20 cellular contexts compared by ENCODE assay signal in genomic region chr17:43664096-43664495, GRCh38. TPM values are rescaled to one million over a fixed set of nuclear protein-coding genes. Genes with fewer than 3 reads are reported as not detected.
DNase-seq lines count a peak whose midpoint lies in the region; ATAC-seq, FAIRE-seq and TF ChIP-seq lines count a peak whose summit lies in the region.
"Had no signal": no experiment of that assay in that cellular context is flagged by ENCODE, and none has a peak within 500 bp of the region (broad histone marks: within the 10 kb centered on the region; RNA-seq: fewer than 3 reads in every experiment).

No MANE protein-coding gene starts in this region.

- H3K36me3 Mint-ChIP-seq in activated T-cell treated with anti-CD3 and anti-CD28 coated beads, Interleukin-2, amount 50 U/mL, for 24 hours (ENCODE audit: low read depth), result no peaks in the 10 kb centered on the region
- H3K36me3 Mint-ChIP-seq in CD4-positive, CD25-positive, alpha-beta regulatory T cell, result no peaks in the 10 kb centered on the region
- no peaks in the 10 kb centered on the region for H3K36me3 Mint-ChIP-seq in progenitor cell of endocrine pancreas (ENCODE audit: insufficient read depth)

- H3K4me3 Mint-ChIP-seq in activated T-cell treated with anti-CD3 and anti-CD28 coated beads, Interleukin-2, amount 50 U/mL, for 24 hours, result no peak overlapping the region
- peak overlapping the region in 3 of 4 donors; percentile 49 to 70 (median 52) for H3K4me3 Mint-ChIP-seq in CD4-positive, CD25-positive, alpha-beta regulatory T cell
- H3K4me3 Mint-ChIP-seq in progenitor cell of endocrine pancreas (ENCODE audit: low read depth), result no peak overlapping the region
- H3K4me3 Mint-ChIP-seq: CD4-positive, alpha-beta T cell; H9 had no signal

- no peaks in the 10 kb centered on the region for H3K36me3 ChIP-seq in CD4-positive, CD25-positive, alpha-beta regulatory T cell (ENCODE audit: control insufficient read depth, insufficient read depth, low read length)
- H3K36me3 ChIP-seq: BLaER1 treated with 17β-estradiol and CSF1 and Interleukin-3, amounts not matched to agents 10 nM and 100 nM had no signal

- H3K4me3 ChIP-seq in CD4-positive, CD25-positive, alpha-beta regulatory T cell (ENCODE audit: low read depth, low read length), result no peak overlapping the region
- H3K4me3 ChIP-seq: BLaER1 treated with 17β-estradiol and CSF1 and Interleukin-3, amounts not matched to agents 10 nM and 100 nM had no signal

- TF ChIP-seq CTCF in progenitor cell of endocrine pancreas (IDR thresholded peaks at IDR 0.05; ENCODE audit: unreplicated experiment), result no peak

- H3K9me3 ChIP-seq in CD4-positive, CD25-positive, alpha-beta regulatory T cell (ENCODE audit: control insufficient read depth in 2 of 2, low read length in 2 of 2), result no peaks in the 10 kb centered on the region
- H3K9me3 ChIP-seq: BLaER1 treated with 17β-estradiol and CSF1 and Interleukin-3, amounts not matched to agents 10 nM and 100 nM had no signal

- ATAC-seq in CD4-positive, CD25-positive, alpha-beta regulatory T cell (ENCODE audit: low read depth in 2 of 2), result no peak
- no peak for ATAC-seq in activated CD4-positive, CD25-positive, alpha-beta regulatory T cell treated with anti-CD3 and anti-CD28 coated beads, Interleukin-2, amount 50 U/mL, for 24 hours

- H3K27me3 ChIP-seq in CD4-positive, CD25-positive, alpha-beta regulatory T cell (ENCODE audit: control insufficient read depth, insufficient read depth, low read length), result no peaks in the 10 kb centered on the region
- H3K27me3 ChIP-seq: BLaER1 treated with 17β-estradiol and CSF1 and Interleukin-3, amounts not matched to agents 10 nM and 100 nM had no signal

- H3K27me3 Mint-ChIP-seq in activated T-cell treated with anti-CD3 and anti-CD28 coated beads, Interleukin-2, amount 50 U/mL, for 24 hours, result peaks cover 6% of the 10 kb centered on the region
- no peaks in the 10 kb centered on the region for H3K27me3 Mint-ChIP-seq in CD4-positive, CD25-positive, alpha-beta regulatory T cell
- peaks cover 5% of the 10 kb centered on the region for H3K27me3 Mint-ChIP-seq in progenitor cell of endocrine pancreas
- H3K27me3 Mint-ChIP-seq: CD4-positive, alpha-beta T cell had no signal

- H3K27ac Mint-ChIP-seq in activated T-cell treated with anti-CD3 and anti-CD28 coated beads, Interleukin-2, amount 50 U/mL, for 24 hours, result peak overlapping the region; percentile 8
- peak overlapping the region in 1 of 3 donors; percentile 96 for H3K27ac Mint-ChIP-seq in CD4-positive, CD25-positive, alpha-beta regulatory T cell
- peak overlapping the region; percentile 37 for H3K27ac Mint-ChIP-seq in progenitor cell of endocrine pancreas
- H3K27ac Mint-ChIP-seq: CD4-positive, alpha-beta T cell; H9 had no signal

- H3K9me3 Mint-ChIP-seq in activated T-cell treated with anti-CD3 and anti-CD28 coated beads, Interleukin-2, amount 50 U/mL, for 24 hours, result no peaks in the 10 kb centered on the region
- H3K9me3 Mint-ChIP-seq in CD4-positive, CD25-positive, alpha-beta regulatory T cell, result no peaks in the 10 kb centered on the region
- H3K9me3 Mint-ChIP-seq in progenitor cell of endocrine pancreas (ENCODE audit: low read depth), result no peaks in the 10 kb centered on the region
- H3K9me3 Mint-ChIP-seq: CD4-positive, alpha-beta T cell had no signal

- H3K4me1 ChIP-seq in CD4-positive, CD25-positive, alpha-beta regulatory T cell (ENCODE audit: control insufficient read depth, insufficient read depth, low read length, poor library complexity, severe bottlenecking), result peaks cover 41% of the 10 kb centered on the region

- no peak overlapping the region for H3K27ac ChIP-seq in CD4-positive, CD25-positive, alpha-beta regulatory T cell (ENCODE audit: insufficient read depth, low read length, poor library complexity, severe bottlenecking)
- H3K27ac ChIP-seq: BLaER1 treated with 17β-estradiol and CSF1 and Interleukin-3, amounts not matched to agents 10 nM and 100 nM had no signal

- FAIRE-seq in HTR-8/SVneo (lab: Jason Lieb, UNC), result peak; percentile 40
- FAIRE-seq: D721Med, GM12891 had no signal

- peaks cover 33% of the 10 kb centered on the region for H3K4me1 Mint-ChIP-seq in activated T-cell treated with anti-CD3 and anti-CD28 coated beads, Interleukin-2, amount 50 U/mL, for 24 hours (ENCODE audit: low read depth)
- peaks cover 6 to 50% (median 25%) of the 10 kb centered on the region in 4 donors for H3K4me1 Mint-ChIP-seq in CD4-positive, CD25-positive, alpha-beta regulatory T cell
- H3K4me1 Mint-ChIP-seq in progenitor cell of endocrine pancreas (ENCODE audit: low read depth), result peaks cover 24% of the 10 kb centered on the region

- no peak for DNase-seq in activated T-cell treated with anti-CD3 and anti-CD28 coated beads, Interleukin-2, amount 50 U/mL, for 24 hours
- DNase-seq in activated T-cell treated with anti-CD3 and anti-CD28 coated beads for 4 hours (no peak), HTR-8/SVneo (ENCODE audit: insufficient read length, low spot score) (no peak), progenitor cell of endocrine pancreas (ENCODE audit: low spot score, unreplicated experiment) (no peak), NCI-H524 (lab: John Stamatoyannopoulos, UW) (no peak), KG1 (lab: John Stamatoyannopoulos, UW) (no peak)
- no peak for DNase-seq in CD4-positive, CD25-positive, alpha-beta regulatory T cell
- DNase-seq: ACHN; CD4-positive, alpha-beta T cell; DMS153; DMS79 treated with DMSO at 0.1 percent for 48 hours; EL; GOT3; H9 had no signal

RNA-seq across cellular contexts. Expression of gene MEOX1, which starts 2.4 kb away (rescaled TPM):
- 15.3 TPM for total RNA-seq in CD4-positive, CD25-positive, alpha-beta regulatory T cell
- polyA plus RNA-seq in CD4-positive, CD25-positive, alpha-beta regulatory T cell, result 10 to 100 TPM; 25.4 to 36.5 (median 32.1) TPM
- 1.1 and 1.2 TPM in 2 replicates for total RNA-seq in progenitor cell of endocrine pancreas
- total RNA-seq: A172, H9, HT1080 had no signal

Comparison
In these comparisons a context has a peak if more than half of its experiments do, and no peak if none do; other contexts are left out.
1. H3K4me3 Mint-ChIP-seq: peak in CD4-positive, CD25-positive, alpha-beta regulatory T cell (3 of 4); none in activated T-cell treated with anti-CD3 and anti-CD28 coated beads, Interleukin-2, amount 50 U/mL, for 24 hours (single experiment) and progenitor cell of endocrine pancreas (single experiment).